1 cellular context compared by ENCODE assay signal in the genomic region with DNA sequence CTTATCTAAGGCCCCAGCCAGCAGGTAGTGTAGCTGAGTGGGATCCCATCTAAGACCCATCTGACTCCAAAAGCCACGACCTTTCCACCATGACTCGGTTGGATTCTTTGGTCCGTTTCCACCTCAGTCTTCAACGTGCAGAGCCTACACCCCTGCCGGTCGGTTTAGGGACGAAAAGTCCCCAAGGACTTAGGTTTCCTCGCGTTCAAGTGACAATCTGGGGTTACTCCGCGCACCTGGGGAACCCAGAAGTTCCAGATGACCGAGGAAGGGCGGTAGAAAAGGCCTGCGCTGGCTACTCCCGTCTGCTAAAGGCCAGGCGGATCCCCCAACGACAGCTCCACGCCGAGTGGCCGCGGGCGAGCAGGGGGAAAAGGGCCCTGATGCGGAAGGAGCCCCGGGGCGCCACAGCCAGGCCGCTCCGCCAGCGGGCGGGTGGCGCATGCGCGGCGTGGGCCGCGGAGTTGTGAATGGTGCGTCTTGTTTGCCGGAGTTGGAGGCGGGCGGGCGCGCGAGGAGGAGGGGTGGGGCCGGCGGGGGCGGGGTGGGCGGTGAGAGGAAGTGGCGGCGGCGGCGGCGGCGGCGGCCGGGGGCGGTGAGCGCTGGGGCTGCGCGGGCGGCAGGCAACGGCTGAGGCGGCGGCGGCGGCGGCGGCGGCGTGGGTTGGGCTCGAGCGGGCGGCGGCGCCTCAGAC.
A peak's percentile ranks its signal among the peaks of the same experiment; 100 is the strongest.
TF ChIP-seq lines count a peak whose summit lies in the region.

A gene (plus strand): TSS at position 595 of the 694 bp plus-strand sequence. CDS start 259 bp downstream, outside the sequence.

TF ChIP-seq in HepG2, 621 proteins besides CTCF, POLR2A, EP300 and RAD21 (continued from another document and continues in another):
- TF ChIP-seq ZNF33B (CRISPR knock-in tag; IDR thresholded peaks at IDR 0.05) (peak; percentile 93), TOE1 (CRISPR knock-in tag; IDR thresholded peaks at IDR 0.05) (0 out of 2 replicates have a peak, but pooled peaks have one; percentile 78), REXO4 (CRISPR knock-in tag; IDR thresholded peaks at IDR 0.05; ENCODE audit: borderline replicate concordance) (no peak; the same call in 1 of the 2 replicates), MEF2D (CRISPR knock-in tag; IDR thresholded peaks at IDR 0.05) (peak; percentile 72; the same call in 1 of the 2 replicates), KMT2A (CRISPR knock-in tag; IDR thresholded peaks at IDR 0.05) (peak; percentile 69; the same call in 1 of the 2 replicates), FOSL1 (CRISPR knock-in tag; IDR thresholded peaks at IDR 0.05; ENCODE audit: borderline replicate concordance) (no peak), NBN (conservative IDR thresholded peaks at IDR 0.05) (no peak), ZNF672 (CRISPR knock-in tag; IDR thresholded peaks at IDR 0.05) (no peak), SMAD1 (CRISPR knock-in tag; IDR thresholded peaks at IDR 0.05; ENCODE audit: borderline replicate concordance, low read depth) (no peak; the same call in 1 of the 2 replicates), MTA3 (CRISPR knock-in tag; IDR thresholded peaks at IDR 0.05) (no peak), PITX1 (CRISPR knock-in tag; IDR thresholded peaks at IDR 0.05) (peak; percentile 82; the same call in 1 of the 2 replicates), HNF4G (IDR thresholded peaks at IDR 0.05; ENCODE audit: borderline replicate concordance, low read depth, low read length) (no peak), HNF4G (CRISPR knock-in tag; IDR thresholded peaks at IDR 0.05; ENCODE audit: borderline replicate concordance, low read depth) (no peak), MAF1 (CRISPR knock-in tag; IDR thresholded peaks at IDR 0.05; ENCODE audit: borderline replicate concordance) (peak; percentile 93; the same call in 1 of the 2 replicates), PTBP1 (IDR thresholded peaks at IDR 0.05; ENCODE audit: low read depth, low read length, poor library complexity, severe bottlenecking) (peak; percentile 31), ZC3H13 (CRISPR knock-in tag; IDR thresholded peaks at IDR 0.05) (peak; percentile 91; the same call in 1 of the 2 replicates), ZFY (CRISPR knock-in tag; IDR thresholded peaks at IDR 0.05) (peak; percentile 98), TCF12 (IDR thresholded peaks at IDR 0.05) (no peak), TCF12 (CRISPR knock-in tag; IDR thresholded peaks at IDR 0.05) (0 out of 2 replicates have a peak, but pooled peaks have one; percentile 41), CENPX (CRISPR knock-in tag; IDR thresholded peaks at IDR 0.05) (no peak), ZMAT3 (CRISPR knock-in tag; conservative IDR thresholded peaks at IDR 0.05) (0 out of 2 replicates have a peak, but pooled peaks have one; percentile 45), IKZF4 (CRISPR knock-in tag; IDR thresholded peaks at IDR 0.05; ENCODE audit: borderline replicate concordance, low read depth, not compliant biosample characterization) (no peak), ZNF124 (CRISPR knock-in tag; IDR thresholded peaks at IDR 0.05) (0 out of 2 replicates have a peak, but pooled peaks have one; percentile 48), HDAC2 (CRISPR knock-in tag; IDR thresholded peaks at IDR 0.05) (peak; percentile 59; the same call in 1 of the 2 replicates), KLF16 (CRISPR knock-in tag; IDR thresholded peaks at IDR 0.05) (peak in 1 of 2 experiments; percentile 90; a peak in 2 of 4 replicates), ETV6 (CRISPR knock-in tag; conservative IDR thresholded peaks at IDR 0.05) (peak; percentile 85; the same call in 1 of the 2 replicates), HIVEP1 (CRISPR knock-in tag; IDR thresholded peaks at IDR 0.05) (peak; percentile 90; the same call in 1 of the 2 replicates), TRIM24 (CRISPR knock-in tag; IDR thresholded peaks at IDR 0.05) (no peak), ZSCAN20 (CRISPR knock-in tag; IDR thresholded peaks at IDR 0.05; ENCODE audit: borderline replicate concordance) (0 out of 2 replicates have a peak, but pooled peaks have one; percentile 56), SALL2 (CRISPR knock-in tag; IDR thresholded peaks at IDR 0.05) (peak; percentile 95), POLR2AphosphoS5 (IDR thresholded peaks at IDR 0.05; ENCODE audit: low read depth, low read length) (peak; percentile 96), MAFF (IDR thresholded peaks at IDR 0.05; ENCODE audit: low read depth, low read length) (no peak), SYNCRIP (IDR thresholded peaks at IDR 0.05; ENCODE audit: insufficient read depth, low read depth, low read length) (no peak), ZNF724P (CRISPR knock-in tag; IDR thresholded peaks at IDR 0.05; ENCODE audit: borderline replicate concordance) (peak; percentile 47; the same call in 1 of the 2 replicates), ARID2 (CRISPR knock-in tag; IDR thresholded peaks at IDR 0.05; ENCODE audit: borderline replicate concordance) (no peak)
- TF ChIP-seq, protein P1, sequence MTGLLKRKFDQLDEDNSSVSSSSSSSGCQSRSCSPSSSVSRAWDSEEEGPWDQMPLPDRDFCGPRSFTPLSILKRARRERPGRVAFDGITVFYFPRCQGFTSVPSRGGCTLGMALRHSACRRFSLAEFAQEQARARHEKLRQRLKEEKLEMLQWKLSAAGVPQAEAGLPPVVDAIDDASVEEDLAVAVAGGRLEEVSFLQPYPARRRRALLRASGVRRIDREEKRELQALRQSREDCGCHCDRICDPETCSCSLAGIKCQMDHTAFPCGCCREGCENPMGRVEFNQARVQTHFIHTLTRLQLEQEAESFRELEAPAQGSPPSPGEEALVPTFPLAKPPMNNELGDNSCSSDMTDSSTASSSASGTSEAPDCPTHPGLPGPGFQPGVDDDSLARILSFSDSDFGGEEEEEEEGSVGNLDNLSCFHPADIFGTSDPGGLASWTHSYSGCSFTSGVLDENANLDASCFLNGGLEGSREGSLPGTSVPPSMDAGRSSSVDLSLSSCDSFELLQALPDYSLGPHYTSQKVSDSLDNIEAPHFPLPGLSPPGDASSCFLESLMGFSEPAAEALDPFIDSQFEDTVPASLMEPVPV (CRISPR knock-in tag; IDR thresholded peaks at IDR 0.05): no peak
- TF ChIP-seq, protein P2, sequence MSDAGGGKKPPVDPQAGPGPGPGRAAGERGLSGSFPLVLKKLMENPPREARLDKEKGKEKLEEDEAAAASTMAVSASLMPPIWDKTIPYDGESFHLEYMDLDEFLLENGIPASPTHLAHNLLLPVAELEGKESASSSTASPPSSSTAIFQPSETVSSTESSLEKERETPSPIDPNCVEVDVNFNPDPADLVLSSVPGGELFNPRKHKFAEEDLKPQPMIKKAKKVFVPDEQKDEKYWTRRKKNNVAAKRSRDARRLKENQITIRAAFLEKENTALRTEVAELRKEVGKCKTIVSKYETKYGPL (CRISPR knock-in tag; IDR thresholded peaks at IDR 0.05): peak; percentile 57; the same call in 1 of the 2 replicates
- TF ChIP-seq, protein P3, sequence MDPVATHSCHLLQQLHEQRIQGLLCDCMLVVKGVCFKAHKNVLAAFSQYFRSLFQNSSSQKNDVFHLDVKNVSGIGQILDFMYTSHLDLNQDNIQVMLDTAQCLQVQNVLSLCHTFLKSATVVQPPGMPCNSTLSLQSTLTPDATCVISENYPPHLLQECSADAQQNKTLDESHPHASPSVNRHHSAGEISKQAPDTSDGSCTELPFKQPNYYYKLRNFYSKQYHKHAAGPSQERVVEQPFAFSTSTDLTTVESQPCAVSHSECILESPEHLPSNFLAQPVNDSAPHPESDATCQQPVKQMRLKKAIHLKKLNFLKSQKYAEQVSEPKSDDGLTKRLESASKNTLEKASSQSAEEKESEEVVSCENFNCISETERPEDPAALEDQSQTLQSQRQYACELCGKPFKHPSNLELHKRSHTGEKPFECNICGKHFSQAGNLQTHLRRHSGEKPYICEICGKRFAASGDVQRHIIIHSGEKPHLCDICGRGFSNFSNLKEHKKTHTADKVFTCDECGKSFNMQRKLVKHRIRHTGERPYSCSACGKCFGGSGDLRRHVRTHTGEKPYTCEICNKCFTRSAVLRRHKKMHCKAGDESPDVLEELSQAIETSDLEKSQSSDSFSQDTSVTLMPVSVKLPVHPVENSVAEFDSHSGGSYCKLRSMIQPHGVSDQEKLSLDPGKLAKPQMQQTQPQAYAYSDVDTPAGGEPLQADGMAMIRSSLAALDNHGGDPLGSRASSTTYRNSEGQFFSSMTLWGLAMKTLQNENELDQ (CRISPR knock-in tag; IDR thresholded peaks at IDR 0.05; ENCODE audit: borderline replicate concordance): 0 out of 2 replicates have a peak, but pooled peaks have one; percentile 76
- TF ChIP-seq, protein P4, sequence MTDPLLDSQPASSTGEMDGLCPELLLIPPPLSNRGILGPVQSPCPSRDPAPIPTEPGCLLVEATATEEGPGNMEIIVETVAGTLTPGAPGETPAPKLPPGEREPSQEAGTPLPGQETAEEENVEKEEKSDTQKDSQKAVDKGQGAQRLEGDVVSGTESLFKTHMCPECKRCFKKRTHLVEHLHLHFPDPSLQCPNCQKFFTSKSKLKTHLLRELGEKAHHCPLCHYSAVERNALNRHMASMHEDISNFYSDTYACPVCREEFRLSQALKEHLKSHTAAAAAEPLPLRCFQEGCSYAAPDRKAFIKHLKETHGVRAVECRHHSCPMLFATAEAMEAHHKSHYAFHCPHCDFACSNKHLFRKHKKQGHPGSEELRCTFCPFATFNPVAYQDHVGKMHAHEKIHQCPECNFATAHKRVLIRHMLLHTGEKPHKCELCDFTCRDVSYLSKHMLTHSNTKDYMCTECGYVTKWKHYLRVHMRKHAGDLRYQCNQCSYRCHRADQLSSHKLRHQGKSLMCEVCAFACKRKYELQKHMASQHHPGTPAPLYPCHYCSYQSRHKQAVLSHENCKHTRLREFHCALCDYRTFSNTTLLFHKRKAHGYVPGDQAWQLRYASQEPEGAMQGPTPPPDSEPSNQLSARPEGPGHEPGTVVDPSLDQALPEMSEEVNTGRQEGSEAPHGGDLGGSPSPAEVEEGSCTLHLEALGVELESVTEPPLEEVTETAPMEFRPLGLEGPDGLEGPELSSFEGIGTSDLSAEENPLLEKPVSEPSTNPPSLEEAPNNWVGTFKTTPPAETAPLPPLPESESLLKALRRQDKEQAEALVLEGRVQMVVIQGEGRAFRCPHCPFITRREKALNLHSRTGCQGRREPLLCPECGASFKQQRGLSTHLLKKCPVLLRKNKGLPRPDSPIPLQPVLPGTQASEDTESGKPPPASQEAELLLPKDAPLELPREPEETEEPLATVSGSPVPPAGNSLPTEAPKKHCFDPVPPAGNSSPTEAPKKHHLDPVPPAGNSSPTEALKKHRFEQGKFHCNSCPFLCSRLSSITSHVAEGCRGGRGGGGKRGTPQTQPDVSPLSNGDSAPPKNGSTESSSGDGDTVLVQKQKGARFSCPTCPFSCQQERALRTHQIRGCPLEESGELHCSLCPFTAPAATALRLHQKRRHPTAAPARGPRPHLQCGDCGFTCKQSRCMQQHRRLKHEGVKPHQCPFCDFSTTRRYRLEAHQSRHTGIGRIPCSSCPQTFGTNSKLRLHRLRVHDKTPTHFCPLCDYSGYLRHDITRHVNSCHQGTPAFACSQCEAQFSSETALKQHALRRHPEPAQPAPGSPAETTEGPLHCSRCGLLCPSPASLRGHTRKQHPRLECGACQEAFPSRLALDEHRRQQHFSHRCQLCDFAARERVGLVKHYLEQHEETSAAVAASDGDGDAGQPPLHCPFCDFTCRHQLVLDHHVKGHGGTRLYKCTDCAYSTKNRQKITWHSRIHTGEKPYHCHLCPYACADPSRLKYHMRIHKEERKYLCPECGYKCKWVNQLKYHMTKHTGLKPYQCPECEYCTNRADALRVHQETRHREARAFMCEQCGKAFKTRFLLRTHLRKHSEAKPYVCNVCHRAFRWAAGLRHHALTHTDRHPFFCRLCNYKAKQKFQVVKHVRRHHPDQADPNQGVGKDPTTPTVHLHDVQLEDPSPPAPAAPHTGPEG (CRISPR knock-in tag; IDR thresholded peaks at IDR 0.05): peak; percentile 97; the same call in 1 of the 2 replicates
- TF ChIP-seq, protein P5, sequence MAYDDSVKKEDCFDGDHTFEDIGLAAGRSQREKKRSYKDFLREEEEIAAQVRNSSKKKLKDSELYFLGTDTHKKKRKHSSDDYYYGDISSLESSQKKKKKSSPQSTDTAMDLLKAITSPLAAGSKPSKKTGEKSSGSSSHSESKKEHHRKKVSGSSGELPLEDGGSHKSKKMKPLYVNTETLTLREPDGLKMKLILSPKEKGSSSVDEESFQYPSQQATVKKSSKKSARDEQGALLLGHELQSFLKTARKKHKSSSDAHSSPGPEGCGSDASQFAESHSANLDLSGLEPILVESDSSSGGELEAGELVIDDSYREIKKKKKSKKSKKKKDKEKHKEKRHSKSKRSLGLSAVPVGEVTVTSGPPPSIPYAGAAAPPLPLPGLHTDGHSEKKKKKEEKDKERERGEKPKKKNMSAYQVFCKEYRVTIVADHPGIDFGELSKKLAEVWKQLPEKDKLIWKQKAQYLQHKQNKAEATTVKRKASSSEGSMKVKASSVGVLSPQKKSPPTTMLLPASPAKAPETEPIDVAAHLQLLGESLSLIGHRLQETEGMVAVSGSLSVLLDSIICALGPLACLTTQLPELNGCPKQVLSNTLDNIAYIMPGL (CRISPR knock-in tag; IDR thresholded peaks at IDR 0.05; ENCODE audit: borderline replicate concordance in 1 of 2, low read depth in 1 of 2): peak; percentile 59 to 89; a peak in 3 of 4 replicates
- TF ChIP-seq, protein P6, sequence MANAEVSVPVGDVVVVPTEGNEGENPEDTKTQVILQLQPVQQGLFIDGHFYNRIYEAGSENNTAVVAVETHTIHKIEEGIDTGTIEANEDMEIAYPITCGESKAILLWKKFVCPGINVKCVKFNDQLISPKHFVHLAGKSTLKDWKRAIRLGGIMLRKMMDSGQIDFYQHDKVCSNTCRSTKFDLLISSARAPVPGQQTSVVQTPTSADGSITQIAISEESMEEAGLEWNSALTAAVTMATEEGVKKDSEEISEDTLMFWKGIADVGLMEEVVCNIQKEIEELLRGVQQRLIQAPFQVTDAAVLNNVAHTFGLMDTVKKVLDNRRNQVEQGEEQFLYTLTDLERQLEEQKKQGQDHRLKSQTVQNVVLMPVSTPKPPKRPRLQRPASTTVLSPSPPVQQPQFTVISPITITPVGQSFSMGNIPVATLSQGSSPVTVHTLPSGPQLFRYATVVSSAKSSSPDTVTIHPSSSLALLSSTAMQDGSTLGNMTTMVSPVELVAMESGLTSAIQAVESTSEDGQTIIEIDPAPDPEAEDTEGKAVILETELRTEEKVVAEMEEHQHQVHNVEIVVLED (CRISPR knock-in tag; IDR thresholded peaks at IDR 0.05; ENCODE audit: borderline replicate concordance): peak; percentile 77; the same call in 1 of the 2 replicates
- TF ChIP-seq, protein P7, sequence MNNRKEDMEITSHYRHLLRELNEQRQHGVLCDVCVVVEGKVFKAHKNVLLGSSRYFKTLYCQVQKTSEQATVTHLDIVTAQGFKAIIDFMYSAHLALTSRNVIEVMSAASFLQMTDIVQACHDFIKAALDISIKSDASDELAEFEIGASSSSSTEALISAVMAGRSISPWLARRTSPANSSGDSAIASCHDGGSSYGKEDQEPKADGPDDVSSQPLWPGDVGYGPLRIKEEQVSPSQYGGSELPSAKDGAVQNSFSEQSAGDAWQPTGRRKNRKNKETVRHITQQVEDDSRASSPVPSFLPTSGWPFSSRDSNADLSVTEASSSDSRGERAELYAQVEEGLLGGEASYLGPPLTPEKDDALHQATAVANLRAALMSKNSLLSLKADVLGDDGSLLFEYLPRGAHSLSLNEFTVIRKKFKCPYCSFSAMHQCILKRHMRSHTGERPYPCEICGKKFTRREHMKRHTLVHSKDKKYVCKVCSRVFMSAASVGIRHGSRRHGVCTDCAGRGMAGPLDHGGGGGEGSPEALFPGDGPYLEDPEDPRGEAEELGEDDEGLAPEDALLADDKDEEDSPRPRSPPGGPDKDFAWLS (CRISPR knock-in tag; IDR thresholded peaks at IDR 0.05; ENCODE audit: borderline replicate concordance): no peak
- TF ChIP-seq, protein P8, sequence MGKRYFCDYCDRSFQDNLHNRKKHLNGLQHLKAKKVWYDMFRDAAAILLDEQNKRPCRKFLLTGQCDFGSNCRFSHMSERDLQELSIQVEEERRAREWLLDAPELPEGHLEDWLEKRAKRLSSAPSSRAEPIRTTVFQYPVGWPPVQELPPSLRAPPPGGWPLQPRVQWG (CRISPR knock-in tag; IDR thresholded peaks at IDR 0.05; ENCODE audit: borderline replicate concordance, low read depth): no peak
